Comparison of ENCODE assay signal across 29 cellular contexts in genomic region chr10:63209703-63210102, GRCh38.
DNase-seq lines count a peak whose midpoint lies in the region; ATAC-seq and TF ChIP-seq lines count a peak whose summit lies in the region.
"Had no signal": no experiment of that assay in that cellular context is flagged by ENCODE, and none has a peak within 500 bp of the region (broad histone marks: within the 10 kb centered on the region; RNA-seq: fewer than 3 reads in every experiment).

No MANE protein-coding gene starts in this region.

- no peak overlapping the region for H2BK120ac ChIP-seq in IMR-90 (ENCODE audit: low read depth, low read length)

- peak overlapping the region; percentile 41 for H3K27ac Mint-ChIP-seq in nephron progenitor cell
- no peak overlapping the region for H3K27ac Mint-ChIP-seq in activated T-cell treated with anti-CD3 and anti-CD28 coated beads, Interleukin-2, amount 50 U/mL, for 24 hours
- H3K27ac Mint-ChIP-seq: activated naive CD4-positive, alpha-beta T cell treated with anti-CD3 and anti-CD28 coated beads, Interleukin-2, amount 10 ng/mL, durations not matched to agents 7 days and 5 days; endodermal cell had no signal

- H2BK20ac ChIP-seq in IMR-90 (ENCODE audit: low read depth, low read length), result no peak overlapping the region

- H3K23ac ChIP-seq in IMR-90 (ENCODE audit: low read depth, low read length), result 0 out of 2 replicates have a peak overlapping the region, but pooled peaks have one; percentile 41

- H3K18ac ChIP-seq in IMR-90 (ENCODE audit: low read depth, low read length), result no peak overlapping the region

- DNase-seq in EL (peak; percentile 30), IMR-90 (peak; percentile 49), dermis blood vessel endothelial cell (peak; percentile 24), nephron progenitor cell (no peak), NCI-H510A treated with DMSO at 0.1 percent for 48 hours (lab: John Stamatoyannopoulos, UW) (no peak), activated gamma-delta T cell treated with Interleukin-2 at 50 U/mL for 16 hours (no peak)
- no peak for DNase-seq in activated T-cell treated with anti-CD3 and anti-CD28 coated beads, Interleukin-2, amount 50 U/mL, for 24 hours
- DNase-seq: activated CD8-positive, alpha-beta memory T cell treated with anti-CD3 and anti-CD28 coated beads, Interleukin-2, amount 10 ng/mL, durations not matched to agents 7 days and 5 days; activated naive CD4-positive, alpha-beta T cell treated with anti-CD3 and anti-CD28 coated beads, Interleukin-2, amount 10 ng/mL, durations not matched to agents 7 days and 5 days; amygdala; COR-L47; DMS53; esophagus squamous epithelium; GF-D8; left ventricle myocardium superior; midbrain; naive thymus-derived CD4-positive, alpha-beta T cell; NCI-H1694; NCI-H526; NK-92 treated with Interleukin-12 subunit alpha and Interleukin-12 subunit beta, amount 100 ng/mL, for 24 hours; SHP77 treated with DMSO at 0.1 percent for 48 hours; spleen; SW 1271; T-helper 9 cell; upper lobe of right lung had no signal

- in situ Hi-C loops in IMR-90 (cut with MboI; ENCODE audit: low sequenced_read_pairs), result no loop called here

- dilution Hi-C loops in IMR-90 (cut with HindIII; ENCODE audit: low sequenced_read_pairs, unreplicated experiment), result no loop called here

- no peak overlapping the region for H3K4ac ChIP-seq in IMR-90 (ENCODE audit: low read depth, low read length)

- peaks cover 33% of the 10 kb centered on the region for H3K4me1 Mint-ChIP-seq in nephron progenitor cell
- H3K4me1 Mint-ChIP-seq in activated T-cell treated with anti-CD3 and anti-CD28 coated beads, Interleukin-2, amount 50 U/mL, for 24 hours (ENCODE audit: low read depth), result peaks cover 75% of the 10 kb centered on the region

- H2BK5ac ChIP-seq in IMR-90 (ENCODE audit: low read depth, low read length, poor library complexity, severe bottlenecking), result no peak overlapping the region

- no peak overlapping the region for H2AK5ac ChIP-seq in IMR-90 (ENCODE audit: low read depth, low read length)

- TF ChIP-seq CTCF in IMR-90 (conservative IDR thresholded peaks at IDR 0.05; ENCODE audit: low read depth, low read length) (no peak), nephron progenitor cell (IDR thresholded peaks at IDR 0.05) (no peak)

- H4K8ac ChIP-seq in IMR-90 (ENCODE audit: low read depth in 2 of 2, low read length in 2 of 2), result no peak overlapping the region

- TF ChIP-seq RAD21 in IMR-90 (IDR thresholded peaks at IDR 0.05; ENCODE audit: low read length), result no peak

- H3K27me3 ChIP-seq in IMR-90 (ENCODE audit: control insufficient read depth, insufficient read depth, low read length), result no peaks in the 10 kb centered on the region
- H3K27me3 ChIP-seq: esophagus squamous epithelium, spleen, upper lobe of right lung had no signal

- peaks cover 15% of the 10 kb centered on the region for H3K9me1 ChIP-seq in IMR-90 (ENCODE audit: insufficient read depth, low read length)

- no peak overlapping the region for H3K56ac ChIP-seq in IMR-90 (ENCODE audit: extremely low read depth, insufficient read depth, low read length)

- H3K79me1 ChIP-seq in IMR-90 (ENCODE audit: low read depth in 1 of 2, low read length in 2 of 2), result peaks cover 48 to 67% of the 10 kb centered on the region in 2 experiments

- WGBS in IMR-90 (ENCODE audit: extremely low coverage in 2 of 2, insufficient read length in 1 of 2), 2 experiments, result no CpG with 5 or more reads among the region's 2 CpGs

- peaks cover 5% of the 10 kb centered on the region for H3K9me3 Mint-ChIP-seq in nephron progenitor cell
- no peaks in the 10 kb centered on the region for H3K9me3 Mint-ChIP-seq in activated T-cell treated with anti-CD3 and anti-CD28 coated beads, Interleukin-2, amount 50 U/mL, for 24 hours
- H3K9me3 Mint-ChIP-seq: endodermal cell had no signal

- CTCF ChIA-PET in IMR-90 (lab: Yijun Ruan, JAX), result interaction anchor here (1.0 to 1.4 kb wide), 2 partner anchors 8 to 13 kb away, joined by 3 read pairs; no protein-coding TSS in a partner anchor

- peaks cover 12% of the 10 kb centered on the region for H3K36me3 ChIP-seq in IMR-90 (ENCODE audit: control insufficient read depth, insufficient read depth, low read length)

- no peak overlapping the region for H4K5ac ChIP-seq in IMR-90 (ENCODE audit: low read depth, low read length)

- H3K4me2 ChIP-seq in IMR-90 (ENCODE audit: low read depth, low read length), result no peak overlapping the region

- no TSS peak for BruUV-seq in IMR-90 (replicated peaks; lab: Mats Ljungman, UMichigan)

- peaks cover 16% of the 10 kb centered on the region for H3K4me1 ChIP-seq in IMR-90 (ENCODE audit: control insufficient read depth, insufficient read depth, low read length)

- peaks cover 67% of the 10 kb centered on the region for H3K36me3 Mint-ChIP-seq in nephron progenitor cell (ENCODE audit: low read depth)
- peaks cover 87% of the 10 kb centered on the region for H3K36me3 Mint-ChIP-seq in activated T-cell treated with anti-CD3 and anti-CD28 coated beads, Interleukin-2, amount 50 U/mL, for 24 hours (ENCODE audit: low read depth)

- intact Hi-C loops in IMR-90 (cut with micrococcal nuclease), result loop anchor here (5.0 kb wide), 1 partner anchor 313 kb away; the partner anchor contains the start of gene REEP3

- H2AK9ac ChIP-seq in IMR-90 (replicated peaks; ENCODE audit: low read depth, low read length, poor library complexity), result no peak overlapping the region

- H3K4me3 Mint-ChIP-seq in nephron progenitor cell, result no peak overlapping the region
- H3K4me3 Mint-ChIP-seq in activated T-cell treated with anti-CD3 and anti-CD28 coated beads, Interleukin-2, amount 50 U/mL, for 24 hours, result no peak overlapping the region
- H3K4me3 Mint-ChIP-seq: activated CD8-positive, alpha-beta memory T cell treated with anti-CD3 and anti-CD28 coated beads, Interleukin-2, amount 10 ng/mL, durations not matched to agents 7 days and 5 days; activated naive CD4-positive, alpha-beta T cell treated with anti-CD3 and anti-CD28 coated beads, Interleukin-2, amount 10 ng/mL, durations not matched to agents 7 days and 5 days; endodermal cell had no signal

- H3K9ac ChIP-seq in IMR-90 (ENCODE audit: low read depth, low read length), result no peak overlapping the region
- H3K9ac ChIP-seq: parathyroid adenoma had no signal

- H3K4me3 ChIP-seq in IMR-90 (ENCODE audit: insufficient read depth, low read depth, low read length), result no peak overlapping the region
- H3K4me3 ChIP-seq: esophagus squamous epithelium, spleen, upper lobe of right lung had no signal

- no peak overlapping the region for H2BK15ac ChIP-seq in IMR-90 (ENCODE audit: low read depth, low read length)

- ATAC-seq in IMR-90 (ENCODE audit: low read depth) (no peak), GM19351 (IDR thresholded peaks at IDR 0.05; ENCODE audit: unreplicated experiment) (no peak)
- ATAC-seq: activated CD8-positive, alpha-beta memory T cell treated with anti-CD3 and anti-CD28 coated beads, Interleukin-2, amount 10 ng/mL, durations not matched to agents 7 days and 5 days; naive thymus-derived CD4-positive, alpha-beta T cell; upper lobe of right lung had no signal

- H3K9me3 ChIP-seq in IMR-90 (ENCODE audit: control insufficient read depth, insufficient read depth, low read length), result no peaks in the 10 kb centered on the region
- H3K9me3 ChIP-seq: esophagus squamous epithelium, upper lobe of right lung had no signal

- no peak overlapping the region for H3K27ac ChIP-seq in IMR-90 (ENCODE audit: insufficient read depth, low read length)
- H3K27ac ChIP-seq: esophagus squamous epithelium, HL-60, parathyroid adenoma, upper lobe of right lung had no signal

- TF ChIP-seq POLR2A in IMR-90 (IDR thresholded peaks at IDR 0.05; ENCODE audit: low read depth, low read length), result no peak

- no peak overlapping the region for H2AFZ ChIP-seq in IMR-90 (replicated peaks; ENCODE audit: low read length, poor library complexity)
- H2AFZ ChIP-seq: parathyroid adenoma had no signal

- no peak overlapping the region for H4K91ac ChIP-seq in IMR-90 (ENCODE audit: insufficient read depth, low read depth, low read length)

- H3K14ac ChIP-seq in IMR-90 (replicated peaks; ENCODE audit: low read depth, low read length), result no peak overlapping the region

- POLR2A ChIA-PET in IMR-90 (lab: Charles Lee; ENCODE audit: unreplicated experiment), result interaction anchor here (1.5 kb wide), 1 partner anchor 420 kb away, joined by 3 read pairs; no protein-coding TSS in a partner anchor

- peaks cover 20% of the 10 kb centered on the region; the same call in 1 of the 2 replicates for H4K20me1 ChIP-seq in IMR-90 (ENCODE audit: insufficient read depth, low read length)

- H3K27me3 Mint-ChIP-seq in nephron progenitor cell (ENCODE audit: low read depth, poor library complexity), result no peaks in the 10 kb centered on the region
- H3K27me3 Mint-ChIP-seq in activated T-cell treated with anti-CD3 and anti-CD28 coated beads, Interleukin-2, amount 50 U/mL, for 24 hours, result no peaks in the 10 kb centered on the region
- H3K27me3 Mint-ChIP-seq: activated CD8-positive, alpha-beta memory T cell treated with anti-CD3 and anti-CD28 coated beads, Interleukin-2, amount 10 ng/mL, durations not matched to agents 7 days and 5 days; activated naive CD4-positive, alpha-beta T cell treated with anti-CD3 and anti-CD28 coated beads, Interleukin-2, amount 10 ng/mL, durations not matched to agents 7 days and 5 days; naive thymus-derived CD4-positive, alpha-beta T cell had no signal

TF ChIP-seq in IMR-90, 13 proteins besides CTCF, POLR2A, EP300 and RAD21:
- TF ChIP-seq CHD1 (IDR thresholded peaks at IDR 0.05; ENCODE audit: low read depth, low read length) (no peak), NFE2L2 (IDR thresholded peaks at IDR 0.05; ENCODE audit: low read depth, low read length) (no peak), CEBPB (IDR thresholded peaks at IDR 0.05; ENCODE audit: low read depth, low read length) (no peak), BHLHE40 (IDR thresholded peaks at IDR 0.05; ENCODE audit: low read depth, low read length) (no peak)
TF ChIP-seq in IMR-90: peak in this region for 0.

Comparison
In these comparisons a context has a peak if more than half of its experiments do, and no peak if none do; other contexts are left out.
1. DNase-seq: peak in EL (single experiment), IMR-90 (single experiment) and dermis blood vessel endothelial cell (single experiment); none in nephron progenitor cell (single experiment), activated T-cell treated with anti-CD3 and anti-CD28 coated beads, Interleukin-2, amount 50 U/mL, for 24 hours (single experiment), NCI-H510A treated with DMSO at 0.1 percent for 48 hours (single experiment) and activated gamma-delta T cell treated with Interleukin-2 at 50 U/mL for 16 hours (single experiment).